In the genomic region with DNA sequence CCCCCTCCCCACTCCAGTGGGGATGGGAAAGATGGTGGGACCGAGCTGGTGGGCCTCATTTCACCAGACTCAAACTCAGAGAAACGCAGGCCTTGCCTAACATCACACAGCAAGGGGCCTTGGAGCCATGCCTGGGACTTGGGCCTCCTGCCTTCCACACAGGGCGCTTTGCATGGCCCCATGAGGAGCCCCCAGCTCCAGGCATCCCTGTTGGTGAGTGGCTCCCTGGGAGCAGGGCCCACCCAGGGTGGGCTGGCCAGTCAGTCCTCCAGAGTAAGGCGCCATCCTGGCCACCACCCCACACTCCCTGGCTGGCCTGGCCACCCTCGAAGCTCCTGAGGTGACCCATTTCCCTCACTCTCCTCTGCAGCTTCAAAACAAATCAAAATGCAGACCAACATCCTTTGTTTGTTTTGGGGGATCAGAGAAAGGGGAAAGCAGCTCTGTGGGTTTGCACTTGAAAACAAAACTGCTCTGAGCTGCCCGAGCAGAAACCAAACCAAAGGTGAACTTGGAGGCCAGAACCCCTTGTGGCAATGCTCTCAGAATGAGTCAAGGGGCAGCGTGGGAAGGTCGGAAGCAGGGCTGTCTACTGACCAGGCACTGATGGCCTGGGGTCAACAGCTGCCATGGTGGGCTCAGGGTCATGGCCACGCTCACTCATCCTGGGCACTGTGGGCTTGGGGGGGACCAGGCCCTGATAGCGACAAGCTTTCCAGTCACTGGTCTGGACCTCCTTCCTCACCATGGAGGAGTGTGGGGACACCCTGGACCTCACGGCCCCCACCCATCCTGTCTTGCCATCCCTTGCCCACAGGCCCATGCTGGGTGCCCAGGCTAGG, we compare ENCODE assay signal across 1 cellular context.
TF ChIP-seq lines count a peak whose summit lies in the region.

No MANE protein-coding gene starts in this region.

TF ChIP-seq in WTC11, 78 proteins besides CTCF, POLR2A, EP300 and RAD21 (continued from another document):
- TF ChIP-seq ESRRA (CRISPR knock-in tag; IDR thresholded peaks at IDR 0.05; ENCODE audit: borderline replicate concordance), result no peak
